ENCODE assay signal across 16 cellular contexts in genomic region chr5:172459396-172460165, GRCh38.
"Had no signal": no experiment of that assay in that cellular context is flagged by ENCODE, and none has a peak within 500 bp of the region (broad histone marks: within the 10 kb centered on the region; RNA-seq: fewer than 3 reads in every experiment).

No MANE protein-coding gene starts in this region.

- H3K27ac Mint-ChIP-seq: activated B cell treated with CpG ODN at 0.5 μM for 24 hours; activated CD4-positive, alpha-beta memory T cell treated with anti-CD3 and anti-CD28 coated beads for 36 hours; activated T-helper 1 cell treated with anti-CD3 and anti-CD28 coated beads, Interleukin-12 subunit alpha, Interleukin-12 subunit beta, Interleukin-2, Interleukin-4 antibody, amounts not matched to agents 30 ng/mL and 10 ng/mL and 1 ng/mL, durations not matched to agents 14 hours and 24 hours and 36 hours; stimulated activated naive B cell treated with anti-CD40 and anti-IgM and Interleukin-4, amounts not matched to agents 10 μg/mL and 1 μg/mL and 100 μg/mL, for 72 hours had no signal

- ATAC-seq: foreskin keratinocyte; left lobe of liver; psoas muscle; sciatic nerve; stimulated activated naive B cell treated with anti-CD40 and anti-IgM and Interleukin-4, amounts not matched to agents 10 μg/mL and 1 μg/mL and 100 μg/mL, for 72 hours had no signal

- H3K36me3 Mint-ChIP-seq: activated CD4-positive, alpha-beta memory T cell treated with anti-CD3 and anti-CD28 coated beads for 36 hours; brain had no signal

- H3K27me3 Mint-ChIP-seq: brain had no signal

- H3K9me3 Mint-ChIP-seq: activated T-helper 1 cell treated with anti-CD3 and anti-CD28 coated beads, Interleukin-12 subunit alpha, Interleukin-12 subunit beta, Interleukin-2, Interleukin-4 antibody, amounts not matched to agents 30 ng/mL and 10 ng/mL and 1 ng/mL, durations not matched to agents 14 hours and 24 hours and 36 hours; central memory CD8-positive, alpha-beta T cell had no signal

- H3K36me3 ChIP-seq: colonic mucosa had no signal

- H3K9me3 ChIP-seq: colonic mucosa, psoas muscle had no signal

- DNase-seq: activated B cell treated with CpG ODN at 0.5 μM for 24 hours; activated CD4-positive, alpha-beta memory T cell treated with anti-CD3 and anti-CD28 coated beads for 36 hours; activated CD4-positive, alpha-beta T cell treated with anti-CD3 and anti-CD28 coated beads for 4 hours; activated gamma-delta T cell treated with Interleukin-2 at 50 U/mL for 16 hours; activated T-cell treated with anti-CD3 and anti-CD28 coated beads for 4 hours; colonic mucosa; foreskin keratinocyte; hypothalamus; midbrain; psoas muscle; stimulated activated naive B cell treated with anti-CD40 and anti-IgM and Interleukin-4, amounts not matched to agents 10 μg/mL and 1 μg/mL and 100 μg/mL, for 72 hours had no signal

- H3K4me1 ChIP-seq: colonic mucosa, foreskin keratinocyte, psoas muscle had no signal

- H3K27me3 ChIP-seq: colonic mucosa, foreskin keratinocyte had no signal

- H3K4me3 Mint-ChIP-seq: activated B cell treated with CpG ODN at 0.5 μM for 24 hours; activated CD4-positive, alpha-beta memory T cell treated with anti-CD3 and anti-CD28 coated beads for 36 hours; activated T-helper 1 cell treated with anti-CD3 and anti-CD28 coated beads, Interleukin-12 subunit alpha, Interleukin-12 subunit beta, Interleukin-2, Interleukin-4 antibody, amounts not matched to agents 30 ng/mL and 10 ng/mL and 1 ng/mL, durations not matched to agents 14 hours and 24 hours and 36 hours; central memory CD8-positive, alpha-beta T cell; stimulated activated naive B cell treated with anti-CD40 and anti-IgM and Interleukin-4, amounts not matched to agents 10 μg/mL and 1 μg/mL and 100 μg/mL, for 72 hours had no signal

- H3K27ac ChIP-seq: colonic mucosa, foreskin keratinocyte, psoas muscle had no signal

- H3K4me3 ChIP-seq: colonic mucosa, psoas muscle had no signal
